Comparison of ENCODE assay signal across 8 cellular contexts in genomic region chr17:48047741-48048320, GRCh38. TPM values are rescaled to one million over a fixed set of nuclear protein-coding genes. Genes with fewer than 3 reads are reported as not detected.
DNase-seq lines count a peak whose midpoint lies in the region; ATAC-seq, FAIRE-seq and TF ChIP-seq lines count a peak whose summit lies in the region.

No MANE protein-coding gene starts in this region.

- FAIRE-seq in kidney (lab: Jason Lieb, UNC), result peak; percentile 89

- DNase-seq in Ammon's horn (ENCODE audit: low spot score) (peak; percentile 100), NCI-H460 (ENCODE audit: extremely low read depth, low read depth) (peak; percentile 100), cerebellum (ENCODE audit: low spot score) (peak; percentile 99), kidney (peak; percentile 100)
- DNase-seq in activated CD4-positive, alpha-beta T cell treated with anti-CD3 and anti-CD28 coated beads for 1 hour, result peak; percentile 96
- peak; percentile 88 to 96 for DNase-seq in stimulated activated CD4-positive, alpha-beta T cell treated with anti-CD3 and anti-CD28 coated beads, Interleukin-15, amount 100 ng/mL, for 1 hour (ENCODE audit: low read depth in 1 of 2, low spot score in 1 of 2)

- H3K9ac ChIP-seq in kidney (ENCODE audit: low read length in 2 of 2), result peak overlapping the region; percentile 67 to 96

- peak overlapping the region; percentile 88 to 94 for H3K4me3 ChIP-seq in kidney (ENCODE audit: low read length in 2 of 2)

- ATAC-seq in HG03432 (IDR thresholded peaks at IDR 0.05; ENCODE audit: unreplicated experiment), result peak; percentile 88

- no peaks in the 10 kb centered on the region for H3K9me3 ChIP-seq in kidney (ENCODE audit: control insufficient read depth in 1 of 2, low read length in 2 of 2)

- H3K27ac ChIP-seq in kidney (ENCODE audit: low read depth in 2 of 2, low read length in 2 of 2), result peak overlapping the region; percentile 98

- peaks cover 26 to 34% of the 10 kb centered on the region in 2 donors for H3K4me1 ChIP-seq in kidney (ENCODE audit: control insufficient read depth in 1 of 2, insufficient read depth in 1 of 2, low read depth in 1 of 2, low read length in 2 of 2)

- TF ChIP-seq POLR2A in GM19193 (IDR thresholded peaks at IDR 0.05; ENCODE audit: extremely low read depth, insufficient read depth, insufficient read length), result peak; percentile 90

- peaks cover 0 to 15% of the 10 kb centered on the region in 2 donors for H3K36me3 ChIP-seq in kidney (ENCODE audit: control insufficient read depth in 1 of 2, insufficient read depth in 2 of 2, low read length in 2 of 2)

- TF ChIP-seq CTCF in kidney (IDR thresholded peaks at IDR 0.05; ENCODE audit: borderline replicate concordance, extremely low read depth, insufficient read depth), result no peak

- intact Hi-C loops in kidney (cut with DNase I), result no loop called here

RNA-seq across cellular contexts. Expression of gene NFE2L1, which starts 0.3 kb away (rescaled TPM):
- 123 and 142 TPM in 2 replicates for total RNA-seq in NCI-H460 (2014; rRNA removed; shearing (Covaris generic))
- 122 and 134 TPM in 2 replicates for polyA plus RNA-seq in NCI-H460 (2014; cell fraction: nucleus; rRNA removed)
- 45.1 TPM for total RNA-seq in cerebellum
- 254 TPM for total RNA-seq in kidney
- 146 TPM for polyA plus RNA-seq in kidney (ENCODE audit: insufficient read depth, low read depth, low replicate concordance)

RNA-seq across cellular contexts. Expression of gene COPZ2, which starts 10.2 kb away (rescaled TPM):
- total RNA-seq in NCI-H460 (2014; rRNA removed; shearing (Covaris generic)), result 8.5 and 12.3 TPM in 2 replicates
- polyA plus RNA-seq in NCI-H460 (2014; cell fraction: nucleus; rRNA removed), result 5.0 and 12.3 TPM in 2 replicates
- total RNA-seq in cerebellum, result 2.9 TPM
- 24.9 TPM for total RNA-seq in kidney
- polyA plus RNA-seq in kidney (ENCODE audit: insufficient read depth, low read depth, low replicate concordance), result 38.2 TPM

RNA-seq across cellular contexts. Expression of gene CBX1, which starts 53.4 kb away (rescaled TPM):
- total RNA-seq in NCI-H460 (2014; rRNA removed; shearing (Covaris generic)), result 51.7 and 57.8 TPM in 2 replicates
- polyA plus RNA-seq in NCI-H460 (2014; cell fraction: nucleus; rRNA removed), result 43.7 and 47.8 TPM in 2 replicates
- total RNA-seq in cerebellum (65.9 TPM), kidney (40.2 TPM)
- polyA plus RNA-seq in kidney (ENCODE audit: insufficient read depth, low read depth, low replicate concordance), result 37.8 TPM

RNA-seq across cellular contexts. Expression of gene SNX11, which starts 59.7 kb away (rescaled TPM):
- 12.3 and 12.9 TPM in 2 replicates for total RNA-seq in NCI-H460 (2014; rRNA removed; shearing (Covaris generic))
- polyA plus RNA-seq in NCI-H460 (2014; cell fraction: nucleus; rRNA removed), result 17.3 and 21.0 TPM in 2 replicates
- 8.7 TPM for total RNA-seq in cerebellum
- total RNA-seq in kidney, result 25.3 TPM
- polyA plus RNA-seq in kidney (ENCODE audit: insufficient read depth, low read depth, low replicate concordance), result 22.4 TPM

Comparison
In these comparisons a context has a peak if more than half of its experiments do, and no peak if none do; other contexts are left out.
1. Peak in every context shown above with its lines: DNase-seq, ATAC-seq, H3K4me3 ChIP-seq and H3K27ac ChIP-seq.